ENCODE assay signal across 9 cellular contexts in genomic region chr6:23180504-23181293, GRCh38.
DNase-seq lines count a peak whose midpoint lies in the region; ATAC-seq and TF ChIP-seq lines count a peak whose summit lies in the region.
"Had no signal": no experiment of that assay in that cellular context is flagged by ENCODE, and none has a peak within 500 bp of the region (broad histone marks: within the 10 kb centered on the region; RNA-seq: fewer than 3 reads in every experiment).

No MANE protein-coding gene starts in this region.

- peak overlapping the region; percentile 76 for H2AFZ ChIP-seq in smooth muscle cell (ENCODE audit: low read depth)

- no peaks in the 10 kb centered on the region for H3K27me3 ChIP-seq in smooth muscle cell (ENCODE audit: low read depth)

- H3K4me2 ChIP-seq in smooth muscle cell, result no peak overlapping the region

- H3K9me3 ChIP-seq in smooth muscle cell (replicated peaks; ENCODE audit: low read depth), result no peaks in the 10 kb centered on the region

- peaks cover 11% of the 10 kb centered on the region for H3K4me1 ChIP-seq in smooth muscle cell (ENCODE audit: low read depth)

- no peaks in the 10 kb centered on the region for H4K20me1 ChIP-seq in smooth muscle cell (ENCODE audit: low read depth)

- TF ChIP-seq CTCF in LNCaP clone FGC (IDR thresholded peaks at IDR 0.05; ENCODE audit: control insufficient read depth, extremely low read depth, insufficient read depth) (no peak), smooth muscle cell (IDR thresholded peaks at IDR 0.05; ENCODE audit: borderline replicate concordance, insufficient read depth, poor library complexity, severe bottlenecking) (no peak)

- H3K27ac ChIP-seq in smooth muscle cell (ENCODE audit: low read depth), result no peak overlapping the region

- no peak overlapping the region for H3K9ac ChIP-seq in smooth muscle cell (ENCODE audit: low read depth)

- H3K4me3 ChIP-seq in LNCaP clone FGC (ENCODE audit: low read depth, low read length), result no peak overlapping the region
- H3K4me3 ChIP-seq in smooth muscle cell, result no peak overlapping the region

- peaks cover under 1% of the 10 kb centered on the region for H3F3A ChIP-seq in smooth muscle cell (ENCODE audit: low read depth)

- intact Hi-C loops in Right ventricle myocardium superior (cut with DNase I), result no loop called here

- 82% methylated on average over 12 of the region's 12 CpGs for WGBS in smooth muscle cell (ENCODE audit: low lambda C conversion rate)

- ATAC-seq in Right ventricle myocardium superior (ENCODE audit: poor library complexity), result peak; percentile 98
- ATAC-seq in GM18909 (IDR thresholded peaks at IDR 0.05; ENCODE audit: poor library complexity, unreplicated experiment), result no peak
- no peak for ATAC-seq in HG03139 (IDR thresholded peaks at IDR 0.05; ENCODE audit: unreplicated experiment)

- H3K79me2 ChIP-seq in smooth muscle cell (ENCODE audit: low read depth), result no peaks in the 10 kb centered on the region

- DNase-seq in LNCaP clone FGC (ENCODE audit: low read depth) (peak; percentile 7), SK-N-DZ (ENCODE audit: low spot score) (peak; percentile 71), Right ventricle myocardium superior (peak; percentile 77), smooth muscle cell (lab: John Stamatoyannopoulos, UW; ENCODE audit: unreplicated experiment) (no peak), dermis blood vessel endothelial cell (no peak)
- DNase-seq in activated effector memory CD4-positive, alpha-beta T cell treated with anti-CD3 and anti-CD28 coated beads, Interleukin-2, amount 50 U/mL, for 16 hours, result no peak
- DNase-seq: NK-92 treated with Interleukin-12 subunit alpha and Interleukin-12 subunit beta, amount 100 ng/mL, for 24 hours had no signal

- no peaks in the 10 kb centered on the region for H3K36me3 ChIP-seq in smooth muscle cell (ENCODE audit: low read depth)

Comparison
In these comparisons a context has a peak if more than half of its experiments do, and no peak if none do; other contexts are left out.
1. DNase-seq: peak in LNCaP clone FGC (single experiment), SK-N-DZ (single experiment) and Right ventricle myocardium superior (single experiment); none in smooth muscle cell (single experiment), activated effector memory CD4-positive, alpha-beta T cell treated with anti-CD3 and anti-CD28 coated beads, Interleukin-2, amount 50 U/mL, for 16 hours (single experiment) and dermis blood vessel endothelial cell (single experiment).